ENCODE assay signal across 8 cellular contexts in genomic region chr13:27043013-27043412, GRCh38.
DNase-seq lines count a peak whose midpoint lies in the region; ATAC-seq, FAIRE-seq and TF ChIP-seq lines count a peak whose summit lies in the region.

No MANE protein-coding gene starts in this region.

- H3K4me1 ChIP-seq in HepG2 (ENCODE audit: insufficient read depth, low read length) (no peaks in the 10 kb centered on the region), MM.1S (ENCODE audit: low read length) (no peaks in the 10 kb centered on the region)
- H3K4me1 ChIP-seq in CD8-positive, alpha-beta T cell (ENCODE audit: insufficient read depth, low read length), result peaks cover 21% of the 10 kb centered on the region

- H3K27me3 Mint-ChIP-seq in brain, result peaks cover 13% of the 10 kb centered on the region
- peaks cover 8% of the 10 kb centered on the region for H3K27me3 Mint-ChIP-seq in stimulated activated memory B cell treated with anti-CD40 and anti-IgM and Interleukin-4, amounts not matched to agents 10 μg/mL and 1 μg/mL and 100 μg/mL, for 72 hours
- peaks cover 11% of the 10 kb centered on the region for H3K27me3 Mint-ChIP-seq in CD8-positive, alpha-beta T cell (ENCODE audit: low read depth)

- TF ChIP-seq EP300 in HepG2 (IDR thresholded peaks at IDR 0.05; ENCODE audit: low read depth in 2 of 2, low read length in 2 of 2), result no peak
- no peak for TF ChIP-seq EP300 in HepG2 (CRISPR knock-in tag; IDR thresholded peaks at IDR 0.05; ENCODE audit: borderline replicate concordance)

- DNase-seq in DMS53 (lab: John Stamatoyannopoulos, UW), result peak; percentile 98
- DNase-seq in M059J (ENCODE audit: low read depth), result peak; percentile 97
- peak; percentile 24 for DNase-seq in HepG2 (ENCODE audit: low spot score)
- no peak for DNase-seq in CD8-positive, alpha-beta T cell
- DNase-seq in MM.1S, result no peak
- DNase-seq in SKM-1 (lab: John Stamatoyannopoulos, UW; ENCODE audit: unreplicated experiment), result no peak

- H3K4me3 ChIP-seq in HepG2 (replicated peaks in 1 of 3; ENCODE audit: insufficient read depth in 1 of 3, low read depth in 2 of 3, low read length in 3 of 3) (no peak overlapping the region), MM.1S (ENCODE audit: low read length) (no peak overlapping the region)
- H3K4me3 ChIP-seq in CD8-positive, alpha-beta T cell (ENCODE audit: low read depth, low read length), result no peak overlapping the region

- no peaks in the 10 kb centered on the region for H3F3A ChIP-seq in MM.1S (ENCODE audit: insufficient read depth, low read length)

- CTCF ChIA-PET in HepG2 (lab: Yijun Ruan, JAX; ENCODE audit: low intra/inter-chr PET ratio, low total read pairs), result no interaction called here
- CTCF ChIA-PET in CD8-positive, alpha-beta T cell (lab: Charles Lee), result no interaction called here

- H3K4me2 ChIP-seq in HepG2 (ENCODE audit: low read depth, low read length) (no peak overlapping the region), MM.1S (ENCODE audit: low read depth, low read length) (no peak overlapping the region)

- TF ChIP-seq CTCF in brain (conservative IDR thresholded peaks at IDR 0.05) (no peak), HepG2 (CRISPR knock-in tag; IDR thresholded peaks at IDR 0.05) (no peak), MM.1S (IDR thresholded peaks at IDR 0.05; ENCODE audit: low read length) (no peak)
- no peak for TF ChIP-seq CTCF in CD8-positive, alpha-beta T cell (IDR thresholded peaks at IDR 0.05)

- H3K79me2 ChIP-seq in HepG2 (ENCODE audit: insufficient read depth, low read length), result no peaks in the 10 kb centered on the region
- no peaks in the 10 kb centered on the region for H3K79me2 ChIP-seq in MM.1S (ENCODE audit: low read length)

- TF ChIP-seq POLR2A in HepG2 (IDR thresholded peaks at IDR 0.05; ENCODE audit: insufficient read depth in 1 of 2, low read depth in 2 of 2, low read length in 2 of 2), result no peak

- no peaks in the 10 kb centered on the region for H3K36me3 ChIP-seq in HepG2 (replicated peaks in 1 of 2; ENCODE audit: control insufficient read depth in 1 of 2, insufficient read depth in 2 of 2, low read length in 2 of 2)
- no peaks in the 10 kb centered on the region for H3K36me3 ChIP-seq in CD8-positive, alpha-beta T cell (ENCODE audit: insufficient read depth, low read length)
- H3K36me3 ChIP-seq in MM.1S (replicated peaks; ENCODE audit: insufficient read depth, low read length), result no peaks in the 10 kb centered on the region

- H3K4me3 Mint-ChIP-seq in brain, result peak overlapping the region in 2 of 5 experiments; percentile 14 to 51
- no peak overlapping the region for H3K4me3 Mint-ChIP-seq in stimulated activated memory B cell treated with anti-CD40 and anti-IgM and Interleukin-4, amounts not matched to agents 10 μg/mL and 1 μg/mL and 100 μg/mL, for 72 hours
- H3K4me3 Mint-ChIP-seq in CD8-positive, alpha-beta T cell, result no peak overlapping the region

- no peak overlapping the region for H3K27ac ChIP-seq in HepG2 (ENCODE audit: extremely low read length, insufficient read depth, low read length)
- no peak overlapping the region for H3K27ac ChIP-seq in CD8-positive, alpha-beta T cell (ENCODE audit: low read depth, low read length)
- no peak overlapping the region for H3K27ac ChIP-seq in MM.1S (ENCODE audit: low read length)

- POLR2A ChIA-PET in HepG2 (lab: Yijun Ruan, JAX), result no interaction called here
- POLR2A ChIA-PET in CD8-positive, alpha-beta T cell (lab: Charles Lee), result no interaction called here

- H3K9me3 ChIP-seq in HepG2 (ENCODE audit: low read length) (no peaks in the 10 kb centered on the region), MM.1S (replicated peaks; ENCODE audit: insufficient read depth, low read length) (no peaks in the 10 kb centered on the region)
- no peaks in the 10 kb centered on the region for H3K9me3 ChIP-seq in CD8-positive, alpha-beta T cell (ENCODE audit: low read length)

- intact Hi-C loops in HepG2 (cut with micrococcal nuclease; ENCODE audit: unreplicated experiment), result no loop called here
- intact Hi-C loops in CD8-positive, alpha-beta T cell (cut with DNase I, micrococcal nuclease), result no loop called here

- peaks cover 17% of the 10 kb centered on the region for H3K4me1 Mint-ChIP-seq in brain
- peaks cover 39% of the 10 kb centered on the region for H3K4me1 Mint-ChIP-seq in stimulated activated memory B cell treated with anti-CD40 and anti-IgM and Interleukin-4, amounts not matched to agents 10 μg/mL and 1 μg/mL and 100 μg/mL, for 72 hours
- H3K4me1 Mint-ChIP-seq in CD8-positive, alpha-beta T cell (ENCODE audit: low read depth), result peaks cover 23% of the 10 kb centered on the region

- H3K27me3 ChIP-seq in HepG2 (ENCODE audit: control insufficient read depth in 1 of 2, insufficient read depth in 2 of 2, low read length in 2 of 2) (peaks cover 3 to 28% of the 10 kb centered on the region in 2 experiments; a peak in 3 of 5 replicates), MM.1S (replicated peaks; ENCODE audit: insufficient read depth, low read length) (no peaks in the 10 kb centered on the region)
- H3K27me3 ChIP-seq in CD8-positive, alpha-beta T cell (ENCODE audit: insufficient read depth, low read length), result no peaks in the 10 kb centered on the region

- in situ Hi-C loops in HepG2 (cut with HindIII; ENCODE audit: extremely low pct_ligation_motif_present, low pct_unique_long_range_greater_than_20kb), result no loop called here

- no peaks in the 10 kb centered on the region for H3K36me3 Mint-ChIP-seq in brain
- H3K36me3 Mint-ChIP-seq in stimulated activated memory B cell treated with anti-CD40 and anti-IgM and Interleukin-4, amounts not matched to agents 10 μg/mL and 1 μg/mL and 100 μg/mL, for 72 hours, result no peaks in the 10 kb centered on the region
- no peaks in the 10 kb centered on the region for H3K36me3 Mint-ChIP-seq in CD8-positive, alpha-beta T cell

- TF ChIP-seq RAD21 in HepG2 (CRISPR knock-in tag; IDR thresholded peaks at IDR 0.05), result no peak

- H3K9me3 Mint-ChIP-seq in brain, result peaks cover 0 to 3% (median 0%) of the 10 kb centered on the region in 5 experiments
- no peaks in the 10 kb centered on the region for H3K9me3 Mint-ChIP-seq in stimulated activated memory B cell treated with anti-CD40 and anti-IgM and Interleukin-4, amounts not matched to agents 10 μg/mL and 1 μg/mL and 100 μg/mL, for 72 hours
- no peaks in the 10 kb centered on the region for H3K9me3 Mint-ChIP-seq in CD8-positive, alpha-beta T cell

- peak; percentile 53; the same call in 1 of the 3 replicates for ATAC-seq in HepG2
- ATAC-seq in stimulated activated memory B cell treated with anti-CD40 and anti-IgM and Interleukin-4, amounts not matched to agents 10 μg/mL and 1 μg/mL and 100 μg/mL, for 72 hours, result no peak
- no peak for ATAC-seq in CD8-positive, alpha-beta T cell

- H2AFZ ChIP-seq in HepG2 (ENCODE audit: low read length), result no peak overlapping the region
- H2AFZ ChIP-seq in MM.1S (ENCODE audit: low read length), result no peak overlapping the region

- H3K9ac ChIP-seq in HepG2 (ENCODE audit: insufficient read depth, low read depth, low read length) (no peak overlapping the region), MM.1S (ENCODE audit: low read length) (no peak overlapping the region)

- no TSS peak for BruUV-seq in HepG2 (replicated peaks; lab: Mats Ljungman, UMichigan)

- 47% methylated on average over 6 of the region's 6 CpGs for WGBS in HepG2 (ENCODE audit: low lambda C conversion rate)

- no peak for FAIRE-seq in HepG2 (lab: Jason Lieb, UNC)

- no peaks in the 10 kb centered on the region for H3K9me2 ChIP-seq in MM.1S (replicated peaks; ENCODE audit: insufficient read depth, low read length)

- H3K27ac Mint-ChIP-seq in brain, result peak overlapping the region in 4 of 5 experiments; percentile 61 to 78 (median 70)
- no peak overlapping the region for H3K27ac Mint-ChIP-seq in stimulated activated memory B cell treated with anti-CD40 and anti-IgM and Interleukin-4, amounts not matched to agents 10 μg/mL and 1 μg/mL and 100 μg/mL, for 72 hours
- no peak overlapping the region for H3K27ac Mint-ChIP-seq in CD8-positive, alpha-beta T cell

- no peaks in the 10 kb centered on the region for H4K20me1 ChIP-seq in HepG2 (ENCODE audit: insufficient read depth, low read length)
- no peaks in the 10 kb centered on the region for H4K20me1 ChIP-seq in MM.1S (ENCODE audit: insufficient read depth, low read length)

TF ChIP-seq in HepG2, 621 proteins besides CTCF, POLR2A, EP300 and RAD21:
- TF ChIP-seq ZNF292 (CRISPR knock-in tag; IDR thresholded peaks at IDR 0.05; ENCODE audit: borderline replicate concordance, low read depth) (no peak), PRDM15 (CRISPR knock-in tag; IDR thresholded peaks at IDR 0.05) (peak; percentile 61; the same call in 1 of the 2 replicates)

Comparison
In these comparisons a context has a peak if more than half of its experiments do, and no peak if none do; other contexts are left out.
1. DNase-seq: peak in DMS53 (single experiment), M059J (single experiment) and HepG2 (single experiment); none in CD8-positive, alpha-beta T cell (0 of 7), MM.1S (single experiment) and SKM-1 (single experiment).
2. H3K27ac Mint-ChIP-seq: peak in brain (4 of 5); none in stimulated activated memory B cell treated with anti-CD40 and anti-IgM and Interleukin-4, amounts not matched to agents 10 μg/mL and 1 μg/mL and 100 μg/mL, for 72 hours (single experiment) and CD8-positive, alpha-beta T cell (single experiment).